7 cellular contexts compared by ENCODE assay signal in genomic region chr19:40129425-40129824, GRCh38.
"Had no signal": no experiment of that assay in that cellular context is flagged by ENCODE, and none has a peak within 500 bp of the region (broad histone marks: within the 10 kb centered on the region; RNA-seq: fewer than 3 reads in every experiment).

No MANE protein-coding gene starts in this region.

- FAIRE-seq: HTR-8/SVneo had no signal

- H3K4me3 Mint-ChIP-seq: IgD-negative memory B cell had no signal

- H3K27ac Mint-ChIP-seq: IgD-negative memory B cell had no signal

- H3K4me1 Mint-ChIP-seq: IgD-negative memory B cell had no signal

- H3K36me3 Mint-ChIP-seq: IgD-negative memory B cell had no signal

- H3K27ac ChIP-seq: HL-60, KMS-11 had no signal

- H3K9ac ChIP-seq: KMS-11 had no signal

- H3K4me2 ChIP-seq: KMS-11 had no signal

- DNase-seq: IMR-90, KBM-7, KG1 had no signal
